1 cellular context compared by ENCODE assay signal in the genomic region with DNA sequence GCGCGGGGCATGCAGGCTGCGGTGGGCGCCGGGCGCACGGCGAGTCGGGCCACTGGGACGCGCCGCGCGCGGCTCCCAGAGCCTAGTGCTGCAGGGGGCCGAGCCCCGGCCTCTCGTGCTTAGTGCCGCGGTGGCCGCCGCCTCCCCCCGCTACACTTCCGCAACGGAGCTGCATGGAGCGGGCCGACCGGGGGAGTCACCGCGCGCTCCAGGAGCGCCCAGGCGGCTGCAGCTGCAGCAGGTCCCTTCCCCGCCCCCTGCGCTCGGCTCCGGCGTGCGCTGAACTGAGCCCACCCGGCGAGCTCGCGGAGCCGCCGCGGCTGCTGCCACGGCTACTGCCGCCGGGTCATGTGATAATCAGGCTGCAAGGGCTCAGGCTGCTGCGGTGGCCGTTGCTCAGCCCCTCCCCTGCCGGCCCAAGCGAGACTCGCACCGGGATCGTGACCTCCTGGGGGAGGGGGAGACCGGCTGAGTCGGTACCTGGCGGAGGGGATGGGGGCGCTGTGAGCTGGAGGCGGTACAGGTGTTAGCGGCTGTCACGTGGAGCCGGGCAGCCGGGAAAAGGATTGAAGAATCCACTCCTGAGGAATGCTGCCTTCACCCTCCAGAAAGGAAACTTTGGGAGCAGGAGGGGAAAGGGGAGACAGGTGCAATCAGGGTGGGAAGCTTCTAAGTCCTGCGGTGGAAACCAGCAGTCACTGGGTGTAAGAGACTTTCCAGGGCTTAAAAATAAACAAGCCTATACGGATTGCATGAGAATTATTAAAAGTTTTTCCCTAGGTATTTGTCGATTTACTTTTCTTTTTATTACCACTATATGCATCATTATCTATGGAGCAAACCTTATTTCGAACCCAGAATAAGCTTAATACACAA.
A peak's percentile ranks its signal among the peaks of the same experiment; 100 is the strongest.
TF ChIP-seq lines count a peak whose summit lies in the region.

A gene with protein sequence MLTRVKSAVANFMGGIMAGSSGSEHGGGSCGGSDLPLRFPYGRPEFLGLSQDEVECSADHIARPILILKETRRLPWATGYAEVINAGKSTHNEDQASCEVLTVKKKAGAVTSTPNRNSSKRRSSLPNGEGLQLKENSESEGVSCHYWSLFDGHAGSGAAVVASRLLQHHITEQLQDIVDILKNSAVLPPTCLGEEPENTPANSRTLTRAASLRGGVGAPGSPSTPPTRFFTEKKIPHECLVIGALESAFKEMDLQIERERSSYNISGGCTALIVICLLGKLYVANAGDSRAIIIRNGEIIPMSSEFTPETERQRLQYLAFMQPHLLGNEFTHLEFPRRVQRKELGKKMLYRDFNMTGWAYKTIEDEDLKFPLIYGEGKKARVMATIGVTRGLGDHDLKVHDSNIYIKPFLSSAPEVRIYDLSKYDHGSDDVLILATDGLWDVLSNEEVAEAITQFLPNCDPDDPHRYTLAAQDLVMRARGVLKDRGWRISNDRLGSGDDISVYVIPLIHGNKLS (minus strand): TSS at position 352 of the 876 bp plus-strand sequence. CDS start 414 bp downstream, outside the sequence.

TF ChIP-seq in K562, 482 proteins besides CTCF, POLR2A, EP300 and RAD21 (continued from another document and continues in another):
- no peak for TF ChIP-seq DNMT1 (IDR thresholded peaks at IDR 0.05)
- TF ChIP-seq NONO (IDR thresholded peaks at IDR 0.05; ENCODE audit: low read depth in 2 of 2, low read length in 1 of 2): peak; percentile 45 to 60; a peak in 1 of 4 replicates
- TF ChIP-seq ESRRB (CRISPR knock-in tag; IDR thresholded peaks at IDR 0.05; ENCODE audit: borderline replicate concordance): no peak
- TF ChIP-seq TOE1 (IDR thresholded peaks at IDR 0.05; ENCODE audit: borderline replicate concordance): peak; percentile 92
- TF ChIP-seq TOE1 (CRISPR knock-in tag; IDR thresholded peaks at IDR 0.05; ENCODE audit: borderline replicate concordance, low read depth): no peak
- TF ChIP-seq CBX5 (IDR thresholded peaks at IDR 0.05; ENCODE audit: borderline replicate concordance, low read depth): 0 out of 2 replicates have a peak, but pooled peaks have one; percentile 47
- TF ChIP-seq MECOM (CRISPR knock-in tag; IDR thresholded peaks at IDR 0.05): no peak
- TF ChIP-seq, protein P1, sequence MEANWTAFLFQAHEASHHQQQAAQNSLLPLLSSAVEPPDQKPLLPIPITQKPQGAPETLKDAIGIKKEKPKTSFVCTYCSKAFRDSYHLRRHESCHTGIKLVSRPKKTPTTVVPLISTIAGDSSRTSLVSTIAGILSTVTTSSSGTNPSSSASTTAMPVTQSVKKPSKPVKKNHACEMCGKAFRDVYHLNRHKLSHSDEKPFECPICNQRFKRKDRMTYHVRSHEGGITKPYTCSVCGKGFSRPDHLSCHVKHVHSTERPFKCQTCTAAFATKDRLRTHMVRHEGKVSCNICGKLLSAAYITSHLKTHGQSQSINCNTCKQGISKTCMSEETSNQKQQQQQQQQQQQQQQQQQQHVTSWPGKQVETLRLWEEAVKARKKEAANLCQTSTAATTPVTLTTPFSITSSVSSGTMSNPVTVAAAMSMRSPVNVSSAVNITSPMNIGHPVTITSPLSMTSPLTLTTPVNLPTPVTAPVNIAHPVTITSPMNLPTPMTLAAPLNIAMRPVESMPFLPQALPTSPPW (CRISPR knock-in tag; IDR thresholded peaks at IDR 0.05): peak; percentile 86
- TF ChIP-seq ZKSCAN1 (IDR thresholded peaks at IDR 0.05; ENCODE audit: low read depth, low read length): 0 out of 2 replicates have a peak, but pooled peaks have one; percentile 48
- TF ChIP-seq POLR2H (tag; IDR thresholded peaks at IDR 0.05; ENCODE audit: low read depth): no peak
- peak; percentile 68; the same call in 1 of the 2 replicates for TF ChIP-seq EP400 (IDR thresholded peaks at IDR 0.05)
- TF ChIP-seq KHSRP (IDR thresholded peaks at IDR 0.05): no peak
- TF ChIP-seq ZNF12 (CRISPR knock-in tag; IDR thresholded peaks at IDR 0.05): no peak
- TF ChIP-seq RCOR1 (IDR thresholded peaks at IDR 0.05; ENCODE audit: borderline replicate concordance in 1 of 2, low read depth in 2 of 2, low read length in 2 of 2): peak in 1 of 2 experiments; percentile 73; a peak in 2 of 4 replicates
- TF ChIP-seq, protein P2, sequence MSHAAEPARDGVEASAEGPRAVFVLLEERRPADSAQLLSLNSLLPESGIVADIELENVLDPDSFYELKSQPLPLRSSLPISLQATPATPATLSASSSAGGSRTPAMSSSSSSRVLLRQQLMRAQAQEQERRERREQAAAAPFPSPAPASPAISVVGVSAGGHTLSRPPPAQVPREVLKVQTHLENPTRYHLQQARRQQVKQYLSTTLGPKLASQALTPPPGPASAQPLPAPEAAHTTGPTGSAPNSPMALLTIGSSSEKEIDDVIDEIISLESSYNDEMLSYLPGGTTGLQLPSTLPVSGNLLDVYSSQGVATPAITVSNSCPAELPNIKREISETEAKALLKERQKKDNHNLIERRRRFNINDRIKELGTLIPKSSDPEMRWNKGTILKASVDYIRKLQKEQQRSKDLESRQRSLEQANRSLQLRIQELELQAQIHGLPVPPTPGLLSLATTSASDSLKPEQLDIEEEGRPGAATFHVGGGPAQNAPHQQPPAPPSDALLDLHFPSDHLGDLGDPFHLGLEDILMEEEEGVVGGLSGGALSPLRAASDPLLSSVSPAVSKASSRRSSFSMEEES (CRISPR knock-in tag; IDR thresholded peaks at IDR 0.05): peak; percentile 94
- no peak for TF ChIP-seq CREBBP (IDR thresholded peaks at IDR 0.05; ENCODE audit: low read depth, low read length)
- no peak for TF ChIP-seq PYGO2 (tag; IDR thresholded peaks at IDR 0.05)
- TF ChIP-seq, protein P3, sequence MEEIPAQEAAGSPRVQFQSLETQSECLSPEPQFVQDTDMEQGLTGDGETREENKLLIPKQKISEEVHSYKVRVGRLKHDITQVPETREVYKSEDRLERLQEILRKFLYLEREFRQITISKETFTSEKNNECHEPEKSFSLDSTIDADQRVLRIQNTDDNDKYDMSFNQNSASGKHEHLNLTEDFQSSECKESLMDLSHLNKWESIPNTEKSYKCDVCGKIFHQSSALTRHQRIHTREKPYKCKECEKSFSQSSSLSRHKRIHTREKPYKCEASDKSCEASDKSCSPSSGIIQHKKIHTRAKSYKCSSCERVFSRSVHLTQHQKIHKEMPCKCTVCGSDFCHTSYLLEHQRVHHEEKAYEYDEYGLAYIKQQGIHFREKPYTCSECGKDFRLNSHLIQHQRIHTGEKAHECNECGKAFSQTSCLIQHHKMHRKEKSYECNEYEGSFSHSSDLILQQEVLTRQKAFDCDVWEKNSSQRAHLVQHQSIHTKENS (CRISPR knock-in tag; IDR thresholded peaks at IDR 0.05): no peak
- TF ChIP-seq, protein P4, sequence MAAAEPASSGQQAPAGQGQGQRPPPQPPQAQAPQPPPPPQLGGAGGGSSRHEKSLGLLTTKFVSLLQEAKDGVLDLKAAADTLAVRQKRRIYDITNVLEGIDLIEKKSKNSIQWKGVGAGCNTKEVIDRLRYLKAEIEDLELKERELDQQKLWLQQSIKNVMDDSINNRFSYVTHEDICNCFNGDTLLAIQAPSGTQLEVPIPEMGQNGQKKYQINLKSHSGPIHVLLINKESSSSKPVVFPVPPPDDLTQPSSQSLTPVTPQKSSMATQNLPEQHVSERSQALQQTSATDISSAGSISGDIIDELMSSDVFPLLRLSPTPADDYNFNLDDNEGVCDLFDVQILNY (CRISPR knock-in tag; IDR thresholded peaks at IDR 0.05): peak; percentile 50; the same call in 1 of the 2 replicates
- no peak for TF ChIP-seq DIDO1 (tag; IDR thresholded peaks at IDR 0.05; ENCODE audit: low read depth)
- TF ChIP-seq, protein P5, sequence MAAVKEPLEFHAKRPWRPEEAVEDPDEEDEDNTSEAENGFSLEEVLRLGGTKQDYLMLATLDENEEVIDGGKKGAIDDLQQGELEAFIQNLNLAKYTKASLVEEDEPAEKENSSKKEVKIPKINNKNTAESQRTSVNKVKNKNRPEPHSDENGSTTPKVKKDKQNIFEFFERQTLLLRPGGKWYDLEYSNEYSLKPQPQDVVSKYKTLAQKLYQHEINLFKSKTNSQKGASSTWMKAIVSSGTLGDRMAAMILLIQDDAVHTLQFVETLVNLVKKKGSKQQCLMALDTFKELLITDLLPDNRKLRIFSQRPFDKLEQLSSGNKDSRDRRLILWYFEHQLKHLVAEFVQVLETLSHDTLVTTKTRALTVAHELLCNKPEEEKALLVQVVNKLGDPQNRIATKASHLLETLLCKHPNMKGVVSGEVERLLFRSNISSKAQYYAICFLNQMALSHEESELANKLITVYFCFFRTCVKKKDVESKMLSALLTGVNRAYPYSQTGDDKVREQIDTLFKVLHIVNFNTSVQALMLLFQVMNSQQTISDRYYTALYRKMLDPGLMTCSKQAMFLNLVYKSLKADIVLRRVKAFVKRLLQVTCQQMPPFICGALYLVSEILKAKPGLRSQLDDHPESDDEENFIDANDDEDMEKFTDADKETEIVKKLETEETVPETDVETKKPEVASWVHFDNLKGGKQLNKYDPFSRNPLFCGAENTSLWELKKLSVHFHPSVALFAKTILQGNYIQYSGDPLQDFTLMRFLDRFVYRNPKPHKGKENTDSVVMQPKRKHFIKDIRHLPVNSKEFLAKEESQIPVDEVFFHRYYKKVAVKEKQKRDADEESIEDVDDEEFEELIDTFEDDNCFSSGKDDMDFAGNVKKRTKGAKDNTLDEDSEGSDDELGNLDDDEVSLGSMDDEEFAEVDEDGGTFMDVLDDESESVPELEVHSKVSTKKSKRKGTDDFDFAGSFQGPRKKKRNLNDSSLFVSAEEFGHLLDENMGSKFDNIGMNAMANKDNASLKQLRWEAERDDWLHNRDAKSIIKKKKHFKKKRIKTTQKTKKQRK (IDR thresholded peaks at IDR 0.05; ENCODE audit: borderline replicate concordance, low read depth, low read length): no peak
- TF ChIP-seq, protein P6, sequence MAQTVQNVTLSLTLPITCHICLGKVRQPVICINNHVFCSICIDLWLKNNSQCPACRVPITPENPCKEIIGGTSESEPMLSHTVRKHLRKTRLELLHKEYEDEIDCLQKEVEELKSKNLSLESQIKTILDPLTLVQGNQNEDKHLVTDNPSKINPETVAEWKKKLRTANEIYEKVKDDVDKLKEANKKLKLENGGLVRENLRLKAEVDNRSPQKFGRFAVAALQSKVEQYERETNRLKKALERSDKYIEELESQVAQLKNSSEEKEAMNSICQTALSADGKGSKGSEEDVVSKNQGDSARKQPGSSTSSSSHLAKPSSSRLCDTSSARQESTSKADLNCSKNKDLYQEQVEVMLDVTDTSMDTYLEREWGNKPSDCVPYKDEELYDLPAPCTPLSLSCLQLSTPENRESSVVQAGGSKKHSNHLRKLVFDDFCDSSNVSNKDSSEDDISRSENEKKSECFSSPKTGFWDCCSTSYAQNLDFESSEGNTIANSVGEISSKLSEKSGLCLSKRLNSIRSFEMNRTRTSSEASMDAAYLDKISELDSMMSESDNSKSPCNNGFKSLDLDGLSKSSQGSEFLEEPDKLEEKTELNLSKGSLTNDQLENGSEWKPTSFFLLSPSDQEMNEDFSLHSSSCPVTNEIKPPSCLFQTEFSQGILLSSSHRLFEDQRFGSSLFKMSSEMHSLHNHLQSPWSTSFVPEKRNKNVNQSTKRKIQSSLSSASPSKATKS (CRISPR knock-in tag; IDR thresholded peaks at IDR 0.05): no peak
- peak; percentile 57 for TF ChIP-seq RB1 (IDR thresholded peaks at IDR 0.05; ENCODE audit: low read depth)
- no peak for TF ChIP-seq BRD9 (IDR thresholded peaks at IDR 0.05; ENCODE audit: low read depth, partially characterized antibody)
- no peak for TF ChIP-seq MEF2D (tag; conservative IDR thresholded peaks at IDR 0.05; ENCODE audit: low read depth)
- no peak for TF ChIP-seq E2F3 (CRISPR knock-in tag; IDR thresholded peaks at IDR 0.05)
- TF ChIP-seq SMARCC2 (IDR thresholded peaks at IDR 0.05; ENCODE audit: low read depth): no peak
- TF ChIP-seq ZNF184 (CRISPR knock-in tag; IDR thresholded peaks at IDR 0.05): no peak
- TF ChIP-seq LCOR (CRISPR knock-in tag; IDR thresholded peaks at IDR 0.05): peak; percentile 53; the same call in 1 of the 2 replicates
- TF ChIP-seq, protein P7, sequence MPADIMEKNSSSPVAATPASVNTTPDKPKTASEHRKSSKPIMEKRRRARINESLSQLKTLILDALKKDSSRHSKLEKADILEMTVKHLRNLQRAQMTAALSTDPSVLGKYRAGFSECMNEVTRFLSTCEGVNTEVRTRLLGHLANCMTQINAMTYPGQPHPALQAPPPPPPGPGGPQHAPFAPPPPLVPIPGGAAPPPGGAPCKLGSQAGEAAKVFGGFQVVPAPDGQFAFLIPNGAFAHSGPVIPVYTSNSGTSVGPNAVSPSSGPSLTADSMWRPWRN (IDR thresholded peaks at IDR 0.05; ENCODE audit: low read depth): no peak
- no peak for TF ChIP-seq LEF1 (IDR thresholded peaks at IDR 0.05)
- TF ChIP-seq TEAD4 (IDR thresholded peaks at IDR 0.05; ENCODE audit: low read length): no peak; the same call in 1 of the 2 replicates
- no peak for TF ChIP-seq TEAD4 (CRISPR knock-in tag; IDR thresholded peaks at IDR 0.05; ENCODE audit: borderline replicate concordance)
- TF ChIP-seq, protein P8, sequence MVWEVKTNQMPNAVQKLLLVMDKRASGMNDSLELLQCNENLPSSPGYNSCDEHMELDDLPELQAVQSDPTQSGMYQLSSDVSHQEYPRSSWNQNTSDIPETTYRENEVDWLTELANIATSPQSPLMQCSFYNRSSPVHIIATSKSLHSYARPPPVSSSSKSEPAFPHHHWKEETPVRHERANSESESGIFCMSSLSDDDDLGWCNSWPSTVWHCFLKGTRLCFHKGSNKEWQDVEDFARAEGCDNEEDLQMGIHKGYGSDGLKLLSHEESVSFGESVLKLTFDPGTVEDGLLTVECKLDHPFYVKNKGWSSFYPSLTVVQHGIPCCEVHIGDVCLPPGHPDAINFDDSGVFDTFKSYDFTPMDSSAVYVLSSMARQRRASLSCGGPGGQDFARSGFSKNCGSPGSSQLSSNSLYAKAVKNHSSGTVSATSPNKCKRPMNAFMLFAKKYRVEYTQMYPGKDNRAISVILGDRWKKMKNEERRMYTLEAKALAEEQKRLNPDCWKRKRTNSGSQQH (CRISPR knock-in tag; IDR thresholded peaks at IDR 0.05): no peak
- TF ChIP-seq SAFB (IDR thresholded peaks at IDR 0.05; ENCODE audit: borderline replicate concordance, low read depth, low read length): peak; percentile 25; the same call in 1 of the 2 replicates
- no peak for TF ChIP-seq ZNF551 (CRISPR knock-in tag; IDR thresholded peaks at IDR 0.05)
- TF ChIP-seq NR2C1 (IDR thresholded peaks at IDR 0.05): peak; percentile 67; the same call in 1 of the 2 replicates
- TF ChIP-seq NR2C1 (tag; IDR thresholded peaks at IDR 0.05): peak; percentile 69
- no peak for TF ChIP-seq ZNF316 (IDR thresholded peaks at IDR 0.05)
- TF ChIP-seq SOX6 (IDR thresholded peaks at IDR 0.05): peak; percentile 33; the same call in 1 of the 2 replicates
- no peak for TF ChIP-seq FOXK1 (CRISPR knock-in tag; IDR thresholded peaks at IDR 0.05; ENCODE audit: borderline replicate concordance)
- TF ChIP-seq U2AF1 (optimal IDR thresholded peaks at IDR 0.05; ENCODE audit: low read depth, low read length): no peak
- no peak for TF ChIP-seq ZNF57 (CRISPR knock-in tag; IDR thresholded peaks at IDR 0.05)
- TF ChIP-seq CXXC5 (CRISPR knock-in tag; IDR thresholded peaks at IDR 0.05): peak; percentile 84
- no peak for TF ChIP-seq ZNF586 (CRISPR knock-in tag; conservative IDR thresholded peaks at IDR 0.05)
- TF ChIP-seq RNF2 (IDR thresholded peaks at IDR 0.05): peak; percentile 66; the same call in 1 of the 2 replicates
- no peak for TF ChIP-seq YY1 (IDR thresholded peaks at IDR 0.05; ENCODE audit: borderline replicate concordance in 1 of 3, control insufficient read depth in 1 of 3, extremely low read depth in 1 of 3, insufficient read depth in 3 of 3, insufficient read length in 1 of 3, insufficient replicate concordance in 2 of 3, low read depth in 1 of 3, low read length in 2 of 3)
- TF ChIP-seq ZBTB1 (CRISPR knock-in tag; IDR thresholded peaks at IDR 0.05; ENCODE audit: borderline replicate concordance, low read depth): no peak
- peak; percentile 89 for TF ChIP-seq L3MBTL2 (IDR thresholded peaks at IDR 0.05)
